8 cellular contexts compared by ENCODE assay signal in genomic region chr11:121023848-121024751, GRCh38. TPM values are rescaled to one million over a fixed set of nuclear protein-coding genes. Genes with fewer than 3 reads are reported as not detected.
DNase-seq lines count a peak whose midpoint lies in the region; ATAC-seq, FAIRE-seq and TF ChIP-seq lines count a peak whose summit lies in the region.

Gene TBCEL, plus strand, starts transcription at chr11:121024102. Its CDS starts 21,589 bp downstream, at chr11:121045691.

- peak; percentile 74 for DNase-seq in Caki2 (ENCODE audit: low read depth)
- peak; percentile 91 for DNase-seq in HTR-8/SVneo (ENCODE audit: insufficient read length, low spot score)
- DNase-seq in activated T-cell treated with anti-CD3 and anti-CD28 coated beads for 4 hours, result peak; percentile 71
- peak; percentile 85 to 87 for DNase-seq in erythroblast (lab: John Stamatoyannopoulos, UW)
- peak; percentile 63 for DNase-seq in stimulated activated CD8-positive, alpha-beta memory T cell treated with anti-CD3 and anti-CD28 coated beads, Interleukin-7, amount 100 ng/mL, for 24 hours (ENCODE audit: low read depth)

- no peak for TF ChIP-seq CTCF in OCI-LY3 (IDR thresholded peaks at IDR 0.05; ENCODE audit: low read depth, low read length)

- in situ Hi-C loops in Caki2 (cut with HindIII; ENCODE audit: low pct_unique_long_range_greater_than_20kb, low sequenced_read_pairs), result no loop called here

- H3K36me3 ChIP-seq in OCI-LY3 (replicated peaks; ENCODE audit: low read depth, low read length), result no peaks in the 10 kb centered on the region
- no peaks in the 10 kb centered on the region for H3K36me3 ChIP-seq in muscle layer of colon (ENCODE audit: insufficient read depth, low read length)

- H3K4me2 ChIP-seq in OCI-LY3 (ENCODE audit: low read length), result peak within 1 kb of the TSS; percentile 99

- peak; percentile 97 for FAIRE-seq in HTR-8/SVneo (lab: Jason Lieb, UNC)

- H3K27ac ChIP-seq in OCI-LY3 (ENCODE audit: low read length), result no peak within 1 kb of the TSS
- H3K27ac ChIP-seq in muscle layer of colon (ENCODE audit: low read depth, low read length), result peak within 1 kb of the TSS; percentile 56

- H3K27me3 ChIP-seq in OCI-LY3 (ENCODE audit: low read depth, low read length), result peaks cover 4% of the 10 kb centered on the region
- H3K27me3 ChIP-seq in muscle layer of colon (ENCODE audit: control insufficient read depth in 1 of 2, insufficient read depth in 2 of 2, low read length in 2 of 2), result no peaks in the 10 kb centered on the region

- H3K4me3 ChIP-seq in OCI-LY3 (ENCODE audit: low read length), result peak within 1 kb of the TSS; percentile 93
- H3K4me3 ChIP-seq in muscle layer of colon (ENCODE audit: low read depth in 1 of 2, low read length in 2 of 2), result peak within 1 kb of the TSS; percentile 71 to 80

- H3K4me1 ChIP-seq in OCI-LY3 (ENCODE audit: low read length) (peaks cover 17% of the 10 kb centered on the region), muscle layer of colon (ENCODE audit: insufficient read depth, low read length) (peaks cover 19% of the 10 kb centered on the region)

- H3K9me3 ChIP-seq in OCI-LY3 (ENCODE audit: insufficient read depth, low read length), result no peaks in the 10 kb centered on the region
- H3K9me3 ChIP-seq in muscle layer of colon (ENCODE audit: low read length), result no peaks in the 10 kb centered on the region

- peak; percentile 92 for ATAC-seq in GM21367 (IDR thresholded peaks at IDR 0.05; ENCODE audit: unreplicated experiment)

- TF ChIP-seq POLR2A in erythroblast (IDR thresholded peaks at IDR 0.05; ENCODE audit: low read length), result peak; percentile 42

- peak within 1 kb of the TSS; percentile 95 for H2AFZ ChIP-seq in OCI-LY3 (ENCODE audit: low read depth, low read length)

- H4K20me1 ChIP-seq in OCI-LY3 (ENCODE audit: insufficient read depth, low read length), result peaks cover 7% of the 10 kb centered on the region

- H3K9ac ChIP-seq in OCI-LY3 (ENCODE audit: low read length) (peak within 1 kb of the TSS; percentile 75), muscle layer of colon (ENCODE audit: low read length) (no peak within 1 kb of the TSS)

- H3K79me2 ChIP-seq in OCI-LY3 (ENCODE audit: low read length), result peaks cover 38% of the 10 kb centered on the region

RNA-seq across cellular contexts. Expression of gene TBCEL, which starts in this region (rescaled TPM):
- 18.3 and 18.9 TPM in 2 replicates for total RNA-seq in Caki2 (2014; rRNA removed; shearing (Covaris generic); ENCODE audit: low replicate concordance)
